8 cellular contexts compared by ENCODE assay signal in the genomic region with DNA sequence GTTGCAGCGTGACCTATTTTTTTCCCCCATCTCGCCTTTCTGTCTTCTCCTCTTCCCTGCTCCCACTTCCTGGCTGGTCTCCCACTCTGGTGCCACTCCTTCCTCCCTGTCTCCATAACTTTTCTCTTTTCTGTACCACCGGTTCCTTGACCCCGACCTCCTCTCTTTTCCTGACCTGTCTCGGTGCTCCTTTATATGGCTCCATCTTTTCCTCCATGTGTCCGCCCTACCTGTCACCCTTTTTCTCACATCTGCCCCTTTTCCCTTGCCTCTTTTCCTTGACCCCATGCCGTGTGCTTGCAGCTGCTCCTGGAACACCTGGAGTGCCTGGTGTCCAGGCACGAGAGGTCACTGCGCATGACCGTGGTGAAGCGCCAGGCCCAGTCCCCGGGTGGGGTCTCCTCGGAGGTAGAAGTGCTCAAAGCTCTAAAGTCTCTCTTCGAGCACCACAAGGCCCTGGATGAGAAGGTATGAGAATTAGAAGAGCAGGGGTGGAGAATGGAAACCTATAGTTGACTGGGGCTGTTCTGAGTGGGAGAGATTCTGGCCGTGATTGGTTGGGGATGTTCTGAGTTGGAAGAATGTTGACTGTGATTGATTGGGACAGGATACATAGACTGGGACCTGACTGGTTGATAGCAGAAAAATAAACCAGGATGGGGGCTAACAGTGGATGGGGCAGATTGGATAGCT. TPM values are rescaled to one million over a fixed set of nuclear protein-coding genes. Genes with fewer than 3 reads are reported as not detected.
DNase-seq lines count a peak whose midpoint lies in the region; ATAC-seq and TF ChIP-seq lines count a peak whose summit lies in the region.
"Had no signal": no experiment of that assay in that cellular context is flagged by ENCODE, and none has a peak within 500 bp of the region (broad histone marks: within the 10 kb centered on the region; RNA-seq: fewer than 3 reads in every experiment).

No MANE protein-coding gene starts in this region.

- H3K27me3 ChIP-seq in HCT116 (ENCODE audit: insufficient read depth, low read length) (no peaks in the 10 kb centered on the region), PC-9 (ENCODE audit: insufficient read depth, low read depth) (no peaks in the 10 kb centered on the region), esophagus muscularis mucosa (no peaks in the 10 kb centered on the region), skeletal muscle satellite cell (ENCODE audit: control insufficient read depth, insufficient read depth, low read length) (peaks cover 18% of the 10 kb centered on the region)

- intact Hi-C loops in HCT116 (cut with micrococcal nuclease) (no loop called here), PC-9 (cut with micrococcal nuclease; ENCODE audit: unreplicated experiment) (no loop called here), esophagus muscularis mucosa (cut with DNase I) (no loop called here)

- no peak for TF ChIP-seq RAD21 in HCT116 (IDR thresholded peaks at IDR 0.05; ENCODE audit: low read depth)

- no peaks in the 10 kb centered on the region for H3K9me3 ChIP-seq in HCT116 (ENCODE audit: control insufficient read depth in 1 of 2, insufficient read depth in 1 of 2, low read depth in 1 of 2, low read length in 2 of 2)
- H3K9me3 ChIP-seq in PC-9 (ENCODE audit: insufficient read depth, low read depth), result no peaks in the 10 kb centered on the region
- H3K9me3 ChIP-seq in esophagus muscularis mucosa, result no peaks in the 10 kb centered on the region
- no peaks in the 10 kb centered on the region for H3K9me3 ChIP-seq in skeletal muscle satellite cell (replicated peaks; ENCODE audit: low read length)

- WGBS in esophagus muscularis mucosa, result 43% methylated on average over 15 of the region's 15 CpGs

- no peaks in the 10 kb centered on the region for H3K79me2 ChIP-seq in HCT116 (ENCODE audit: insufficient read depth, low read length)
- H3K79me2 ChIP-seq in PC-9 (ENCODE audit: low read depth), result no peaks in the 10 kb centered on the region

- ATAC-seq in HCT116 (no peak), GM18868 (IDR thresholded peaks at IDR 0.05; ENCODE audit: unreplicated experiment) (no peak)

- H3K36me3 ChIP-seq in HCT116 (ENCODE audit: control insufficient read depth in 1 of 2, insufficient read depth in 2 of 2, low read length in 2 of 2), result peaks cover 0 to 5% of the 10 kb centered on the region in 2 experiments; a peak in 1 of 4 replicates
- H3K36me3 ChIP-seq in PC-9 (ENCODE audit: low read depth), result no peaks in the 10 kb centered on the region
- H3K36me3 ChIP-seq in esophagus muscularis mucosa, result no peaks in the 10 kb centered on the region
- H3K36me3 ChIP-seq in skeletal muscle satellite cell (ENCODE audit: insufficient read depth, low read length), result no peaks in the 10 kb centered on the region

- peak overlapping the region; percentile 40 to 60 for H3K4me3 ChIP-seq in HCT116 (replicated peaks in 1 of 2; ENCODE audit: low read depth in 1 of 2, low read length in 2 of 2)
- peak overlapping the region; percentile 50; the same call in 1 of the 2 replicates for H3K4me3 ChIP-seq in PC-9
- peak overlapping the region; percentile 39 to 54 (median 43) for H3K4me3 ChIP-seq in esophagus muscularis mucosa
- no peak overlapping the region for H3K4me3 ChIP-seq in skeletal muscle satellite cell (ENCODE audit: low read length)

- H4K20me1 ChIP-seq in HCT116 (ENCODE audit: insufficient read depth) (no peaks in the 10 kb centered on the region), PC-9 (ENCODE audit: insufficient read depth) (no peaks in the 10 kb centered on the region)

- H3K4me2 ChIP-seq in HCT116 (ENCODE audit: low read length) (peak overlapping the region; percentile 88), PC-9 (peak overlapping the region; percentile 73), skeletal muscle satellite cell (ENCODE audit: low read length) (peak overlapping the region; percentile 82)

- BruUV-seq in HCT116 (replicated peaks; lab: Mats Ljungman, UMichigan), result TSS peak; percentile 89
- TSS peak; percentile 39 for BruUV-seq in PC-9 (replicated peaks; lab: Mats Ljungman, UMichigan)

- H2AFZ ChIP-seq in HCT116 (ENCODE audit: low read depth, low read length, poor library complexity, severe bottlenecking) (no peak overlapping the region), PC-9 (peak overlapping the region; percentile 76)

- TF ChIP-seq POLR2A in HCT116 (IDR thresholded peaks at IDR 0.05; ENCODE audit: borderline replicate concordance, extremely low read depth, insufficient read depth, insufficient read length), result no peak
- no peak for TF ChIP-seq POLR2A in esophagus muscularis mucosa (IDR thresholded peaks at IDR 0.05; ENCODE audit: low read depth)

- peak overlapping the region; percentile 57 for H3K9ac ChIP-seq in HCT116 (ENCODE audit: low read length)
- no peak overlapping the region for H3K9ac ChIP-seq in skeletal muscle satellite cell (ENCODE audit: low read depth, low read length)

- H3K27ac ChIP-seq in HCT116 (ENCODE audit: low read depth, low read length) (peak overlapping the region; percentile 62), PC-9 (no peak overlapping the region), esophagus muscularis mucosa (replicated peaks in 1 of 4) (peak overlapping the region; percentile 47 to 86 (median 80))
- H3K27ac ChIP-seq: epithelial cell of prostate had no signal

- RAD21 ChIA-PET in HCT116 (lab: Charles Lee; ENCODE audit: low non-redundant PET in 1 of 2, low total read pairs in 2 of 2, uncharacterized antibody in 2 of 2, unreplicated experiment in 2 of 2), result no interaction called here

- no peak for TF ChIP-seq CTCF in HCT116 (IDR thresholded peaks at IDR 0.05 in 2 of 3, conservative IDR thresholded peaks at IDR 0.05 in 1 of 3; ENCODE audit: borderline replicate concordance in 1 of 3, insufficient read depth in 1 of 3, low read depth in 2 of 3, low read length in 2 of 3)
- no peak for TF ChIP-seq CTCF in PC-9 (conservative IDR thresholded peaks at IDR 0.05)
- TF ChIP-seq CTCF in esophagus muscularis mucosa (IDR thresholded peaks at IDR 0.05), result no peak

- H3F3A ChIP-seq in PC-9 (ENCODE audit: insufficient read depth, low read depth), result peaks cover 21% of the 10 kb centered on the region; the same call in 1 of the 2 replicates

- CTCF ChIA-PET in HCT116 (lab: Charles Lee) (interaction anchor here (1.3 to 2.2 kb wide), 6 partner anchors 8 to 70 kb away, joined by 3 to 17 read pairs (median 10); a partner anchor contains a TSS), PC-9 (lab: Charles Lee) (interaction anchor here (0.6 kb wide), 1 partner anchor 283 kb away, joined by 5 read pairs; no protein-coding TSS in a partner anchor)

- DNase-seq in HCT116 (ENCODE audit: low read depth, low spot score) (no peak), PC-9 (no peak), esophagus muscularis mucosa (ENCODE audit: extremely low spot score) (no peak), NCI-H1694 treated with DMSO at 0.1 percent for 48 hours (lab: John Stamatoyannopoulos, UW) (no peak), ecto neural progenitor cell (ENCODE audit: low spot score) (no peak)

- H3K9me2 ChIP-seq in HCT116 (ENCODE audit: insufficient read depth) (no peaks in the 10 kb centered on the region), PC-9 (ENCODE audit: insufficient read depth) (no peaks in the 10 kb centered on the region)

- POLR2A ChIA-PET in HCT116 (lab: Charles Lee), result interaction anchor here (0.6 to 2.3 kb wide), 5 partner anchors 15 to 1404 kb away, joined by 4 to 9 read pairs (median 5); a partner anchor contains a TSS
- POLR2A ChIA-PET in PC-9 (lab: Charles Lee; ENCODE audit: unreplicated experiment), result interaction anchor here (0.8 kb wide), 1 partner anchor 665 kb away, joined by 12 read pairs; no protein-coding TSS in a partner anchor

- no peak for TF ChIP-seq EP300 in esophagus muscularis mucosa (IDR thresholded peaks at IDR 0.05)

- H3K4me1 ChIP-seq in HCT116 (ENCODE audit: control insufficient read depth in 1 of 2, insufficient read depth in 2 of 2, low read length in 2 of 2) (peaks cover 12 to 26% of the 10 kb centered on the region in 2 experiments), PC-9 (replicated peaks; ENCODE audit: insufficient read depth) (peaks cover 18% of the 10 kb centered on the region), esophagus muscularis mucosa (peaks cover 12 to 34% (median 30%) of the 10 kb centered on the region in 4 donors), skeletal muscle satellite cell (ENCODE audit: control insufficient read depth, insufficient read depth, low read length) (peaks cover 14% of the 10 kb centered on the region)

RNA-seq across cellular contexts. Expression of a gene that starts 9.3 kb away (rescaled TPM):
- total RNA-seq in HCT116 (2021; ENCODE audit: unreplicated experiment) (28.1 TPM), PC-9 (2021) (8.3 and 10.1 TPM in 2 replicates), esophagus muscularis mucosa (1 to 10 TPM; 3.3 to 8.4 (median 5.3) TPM)
- polyA plus RNA-seq in HCT116 (2012), result 17.3 and 20.5 TPM in 2 replicates
- total RNA-seq in skeletal muscle satellite cell (2012; rRNA removed), result 2.0 and 2.2 TPM in 2 replicates

RNA-seq across cellular contexts. Expression of a gene that starts 9.7 kb away (rescaled TPM):
- total RNA-seq in HCT116 (2021; ENCODE audit: unreplicated experiment), result 2.2 TPM
- polyA plus RNA-seq in HCT116 (2012), result 2.4 and 2.5 TPM in 2 replicates
- 1.5 and 3.0 TPM in 2 replicates for total RNA-seq in PC-9 (2021)
- total RNA-seq in esophagus muscularis mucosa, result 1 to 10 TPM in 3 of 4 donors, under 1 TPM in 1; 0.83 to 3.3 (median 1.9) TPM
- total RNA-seq in skeletal muscle satellite cell (2012; rRNA removed), result 0.25 and 1.3 TPM in 2 replicates

RNA-seq across cellular contexts. Expression of a gene that starts 14.5 kb away (rescaled TPM):
- total RNA-seq in HCT116 (2021; ENCODE audit: unreplicated experiment), result 7.2 TPM
- 7.0 and 7.1 TPM in 2 replicates for polyA plus RNA-seq in HCT116 (2012)
- 6.5 and 7.0 TPM in 2 replicates for total RNA-seq in PC-9 (2021)
- total RNA-seq in esophagus muscularis mucosa, result 10 to 100 TPM in 3 of 4 donors, 1 to 10 TPM in 1; 7.5 to 21.4 (median 15.5) TPM
- 4.4 and 5.1 TPM in 2 replicates for total RNA-seq in skeletal muscle satellite cell (2012; rRNA removed)

RNA-seq across cellular contexts. Expression of a gene that starts 26.5 kb away (rescaled TPM):
- not detected for total RNA-seq in HCT116 (2021; ENCODE audit: unreplicated experiment)
- 0.35 and 0.46 TPM in 2 replicates for polyA plus RNA-seq in HCT116 (2012)
- 0.50 TPM in 1 of 2 replicates, not detected in the other for total RNA-seq in PC-9 (2021)
- 10 to 100 TPM in 1 of 4 donors, 1 to 10 TPM in 2, under 1 TPM in 1; 0.83 to 11.1 (median 4.1) TPM for total RNA-seq in esophagus muscularis mucosa
- 2.2 TPM in 1 of 2 replicates, not detected in the other for total RNA-seq in skeletal muscle satellite cell (2012; rRNA removed)

RNA-seq across cellular contexts. Expression of a gene that starts 28.9 kb away (rescaled TPM):
- total RNA-seq in HCT116 (2021; ENCODE audit: unreplicated experiment) (44.2 TPM), PC-9 (2021) (43.8 and 62.3 TPM in 2 replicates), esophagus muscularis mucosa (10 to 100 TPM; 19.9 to 38.8 (median 27.9) TPM)
- polyA plus RNA-seq in HCT116 (2012), result 40.3 and 42.4 TPM in 2 replicates
- total RNA-seq in skeletal muscle satellite cell (2012; rRNA removed), result 15.5 and 18.5 TPM in 2 replicates
